ENCODE assay signal across 9 cellular contexts in genomic region chr14:80433811-80434210, GRCh38.
"Had no signal": no experiment of that assay in that cellular context is flagged by ENCODE, and none has a peak within 500 bp of the region (broad histone marks: within the 10 kb centered on the region; RNA-seq: fewer than 3 reads in every experiment).

No MANE protein-coding gene starts in this region.

- H2AFZ ChIP-seq: GM23248, GM23338 had no signal

- H3K27ac ChIP-seq: GM23248 had no signal

- H3K9me3 Mint-ChIP-seq: GM23338, H9 had no signal

- H3K4me3 ChIP-seq: GM23248, GM23338, HAP-1 had no signal

- H3K27ac Mint-ChIP-seq: GM23338, HFFc6 had no signal

- H3K9ac ChIP-seq: GM23248 had no signal

- H3K36me3 ChIP-seq: HAP-1 had no signal

- H3K9me3 ChIP-seq: HAP-1 had no signal

- H3K4me3 Mint-ChIP-seq: GM23338, H9, HFFc6 had no signal

- DNase-seq: GM23248, GOT3, H7, H9, HCEC 1CT, HFFc6 had no signal

- ATAC-seq: GM23338, HCT116 had no signal

- H3K4me2 ChIP-seq: GM23338 had no signal

- H3K4me1 ChIP-seq: HAP-1 had no signal
